2 cellular contexts compared by ENCODE assay signal in genomic region chr11:7077101-7077500, GRCh38.
TF ChIP-seq lines count a peak whose summit lies in the region.

No MANE protein-coding gene starts in this region.

TF ChIP-seq in WTC11, 78 proteins besides CTCF, POLR2A, EP300 and RAD21:
- TF ChIP-seq TEAD1 (CRISPR knock-in tag; IDR thresholded peaks at IDR 0.05) (0 out of 2 replicates have a peak, but pooled peaks have one; percentile 51), OVOL2 (CRISPR knock-in tag; IDR thresholded peaks at IDR 0.05; ENCODE audit: borderline replicate concordance) (no peak), ZNF263 (CRISPR knock-in tag; IDR thresholded peaks at IDR 0.05; ENCODE audit: low read depth) (no peak), ETV6 (CRISPR knock-in tag; IDR thresholded peaks at IDR 0.05) (0 out of 2 replicates have a peak, but pooled peaks have one; percentile 23), FOXP4 (CRISPR knock-in tag; IDR thresholded peaks at IDR 0.05) (peak; percentile 56; the same call in 1 of the 2 replicates), ZNF425 (CRISPR knock-in tag; conservative IDR thresholded peaks at IDR 0.05) (no peak), PRDM15 (CRISPR knock-in tag; IDR thresholded peaks at IDR 0.05) (no peak), ESRRA (CRISPR knock-in tag; IDR thresholded peaks at IDR 0.05; ENCODE audit: borderline replicate concordance) (no peak)

TF ChIP-seq in liver, 16 proteins besides CTCF, POLR2A, EP300 and RAD21:
- no peak for TF ChIP-seq EGR1 (IDR thresholded peaks at IDR 0.05; ENCODE audit: low read depth in 2 of 2)
- TF ChIP-seq FOXA1 (IDR thresholded peaks at IDR 0.05) = no peak
- TF ChIP-seq GABPA (IDR thresholded peaks at IDR 0.05 in 1 of 2, conservative IDR thresholded peaks at IDR 0.05 in 1 of 2) = no peak
- TF ChIP-seq TAF1 (conservative IDR thresholded peaks at IDR 0.05) = no peak
- no peak for TF ChIP-seq ZBTB33 (IDR thresholded peaks at IDR 0.05)
- TF ChIP-seq HNF4G (IDR thresholded peaks at IDR 0.05) = no peak
- peak; percentile 93 for TF ChIP-seq REST (IDR thresholded peaks at IDR 0.05)
TF ChIP-seq in liver: peak in this region for 1.
